1 cellular context compared by ENCODE assay signal in genomic region chr3:150384517-150385212, GRCh38.
TF ChIP-seq lines count a peak whose summit lies in the region.

No MANE protein-coding gene starts in this region.

TF ChIP-seq in K562, 482 proteins besides CTCF, POLR2A, EP300 and RAD21 (continued from another document):
- no peak for TF ChIP-seq THAP12 (CRISPR knock-in tag; IDR thresholded peaks at IDR 0.05)
- TF ChIP-seq GTF2F1 (IDR thresholded peaks at IDR 0.05; ENCODE audit: low read depth, low read length) = no peak
- TF ChIP-seq MEF2D (tag; conservative IDR thresholded peaks at IDR 0.05; ENCODE audit: low read depth) = no peak
- no peak for TF ChIP-seq NKRF (IDR thresholded peaks at IDR 0.05; ENCODE audit: borderline replicate concordance)
